8 cellular contexts compared by ENCODE assay signal in genomic region chr10:60549686-60550085, GRCh38.
DNase-seq lines count a peak whose midpoint lies in the region; ATAC-seq and TF ChIP-seq lines count a peak whose summit lies in the region.
"Had no signal": no experiment of that assay in that cellular context is flagged by ENCODE, and none has a peak within 500 bp of the region (broad histone marks: within the 10 kb centered on the region; RNA-seq: fewer than 3 reads in every experiment).

No MANE protein-coding gene starts in this region.

- no peak overlapping the region for H3K4me3 ChIP-seq in GM12875 (ENCODE audit: low read depth, low read length)
- H3K4me3 ChIP-seq in Karpas-422 (ENCODE audit: low read length): no peak overlapping the region
- H3K4me3 ChIP-seq in body of pancreas: no peak overlapping the region
- no peak overlapping the region for H3K4me3 ChIP-seq in neural progenitor cell

- H4K20me1 ChIP-seq in Karpas-422 (ENCODE audit: insufficient read depth, low read depth, low read length) (no peaks in the 10 kb centered on the region), neural progenitor cell (ENCODE audit: low read depth) (no peaks in the 10 kb centered on the region)

- no peak overlapping the region for H3K27ac Mint-ChIP-seq in neural progenitor cell
- H3K27ac Mint-ChIP-seq: activated naive CD8-positive, alpha-beta T cell had no signal

- no peak overlapping the region for H3K27ac ChIP-seq in Karpas-422 (ENCODE audit: low read length)
- no peak overlapping the region for H3K27ac ChIP-seq in body of pancreas
- H3K27ac ChIP-seq in neural progenitor cell: no peak overlapping the region

- intact Hi-C loops in body of pancreas (cut with DNase I): no loop called here

- H3F3A ChIP-seq in neural progenitor cell (ENCODE audit: low read depth): no peaks in the 10 kb centered on the region

- H3K9me3 ChIP-seq in Karpas-422 (ENCODE audit: low read length): no peaks in the 10 kb centered on the region
- no peaks in the 10 kb centered on the region for H3K9me3 ChIP-seq in body of pancreas
- no peaks in the 10 kb centered on the region for H3K9me3 ChIP-seq in neural progenitor cell (ENCODE audit: low read depth)

- ATAC-seq in body of pancreas (no peak), HG03457 (IDR thresholded peaks at IDR 0.05; ENCODE audit: unreplicated experiment) (no peak), GM18858 (IDR thresholded peaks at IDR 0.05; ENCODE audit: unreplicated experiment) (no peak)

- 26 to 39% methylated on average over 1 of the region's 1 CpG for WGBS in body of pancreas, 2 donors

- TF ChIP-seq POLR2A in body of pancreas (IDR thresholded peaks at IDR 0.05): no peak

- H3K4me3 Mint-ChIP-seq in neural progenitor cell: no peak overlapping the region
- H3K4me3 Mint-ChIP-seq: activated naive CD8-positive, alpha-beta T cell had no signal

- H3K36me3 ChIP-seq in Karpas-422 (ENCODE audit: insufficient read depth, low read length): no peaks in the 10 kb centered on the region
- no peaks in the 10 kb centered on the region for H3K36me3 ChIP-seq in body of pancreas (replicated peaks in 1 of 2; ENCODE audit: insufficient read depth in 1 of 2, low read depth in 2 of 2)
- no peaks in the 10 kb centered on the region for H3K36me3 ChIP-seq in neural progenitor cell

- H3K36me3 Mint-ChIP-seq in neural progenitor cell: no peaks in the 10 kb centered on the region
- H3K36me3 Mint-ChIP-seq: activated naive CD8-positive, alpha-beta T cell had no signal

- H3K4me1 Mint-ChIP-seq in neural progenitor cell: no peaks in the 10 kb centered on the region

- H3K9me3 Mint-ChIP-seq in neural progenitor cell: no peaks in the 10 kb centered on the region

- H3K4me1 ChIP-seq in Karpas-422 (ENCODE audit: low read length) (no peaks in the 10 kb centered on the region), body of pancreas (no peaks in the 10 kb centered on the region), neural progenitor cell (no peaks in the 10 kb centered on the region)

- peak; percentile 62 for DNase-seq in Karpas-422
- no peak for DNase-seq in body of pancreas
- DNase-seq in neural progenitor cell (ENCODE audit: low spot score): no peak
- DNase-seq in GM03348 (ENCODE audit: low spot score): no peak

- TF ChIP-seq CTCF in GM12875 (IDR thresholded peaks at IDR 0.05; ENCODE audit: borderline replicate concordance, insufficient read depth, low read depth, low read length) (0 out of 2 replicates have a peak, but pooled peaks have one; percentile 1), body of pancreas (IDR thresholded peaks at IDR 0.05) (peak in 6 of 7 experiments; percentile 9 to 44 (median 32)), neural progenitor cell (IDR thresholded peaks at IDR 0.05) (peak; percentile 41)

- H3K79me2 ChIP-seq in Karpas-422 (ENCODE audit: low read length) (no peaks in the 10 kb centered on the region), neural progenitor cell (ENCODE audit: low read depth) (no peaks in the 10 kb centered on the region)

- H3K27me3 ChIP-seq in Karpas-422 (ENCODE audit: low read length): no peaks in the 10 kb centered on the region
- no peaks in the 10 kb centered on the region for H3K27me3 ChIP-seq in body of pancreas
- H3K27me3 ChIP-seq in neural progenitor cell: no peaks in the 10 kb centered on the region

- H2AFZ ChIP-seq in Karpas-422 (ENCODE audit: low read length): no peak overlapping the region
- no peak overlapping the region for H2AFZ ChIP-seq in neural progenitor cell (replicated peaks)

- no peaks in the 10 kb centered on the region for H3K27me3 Mint-ChIP-seq in neural progenitor cell (ENCODE audit: insufficient read depth, low read depth)
- H3K27me3 Mint-ChIP-seq: activated naive CD8-positive, alpha-beta T cell had no signal

- no peak overlapping the region for H3K4me2 ChIP-seq in Karpas-422 (ENCODE audit: low read depth, low read length, poor library complexity, severe bottlenecking)
- no peak overlapping the region for H3K4me2 ChIP-seq in neural progenitor cell

- no peak overlapping the region for H3K9ac ChIP-seq in Karpas-422 (ENCODE audit: low read length)
- no peak overlapping the region for H3K9ac ChIP-seq in neural progenitor cell

- no peaks in the 10 kb centered on the region for H3K9me2 ChIP-seq in Karpas-422 (replicated peaks; ENCODE audit: insufficient read depth, low read length)
